ENCODE assay signal across 8 cellular contexts in the genomic region with DNA sequence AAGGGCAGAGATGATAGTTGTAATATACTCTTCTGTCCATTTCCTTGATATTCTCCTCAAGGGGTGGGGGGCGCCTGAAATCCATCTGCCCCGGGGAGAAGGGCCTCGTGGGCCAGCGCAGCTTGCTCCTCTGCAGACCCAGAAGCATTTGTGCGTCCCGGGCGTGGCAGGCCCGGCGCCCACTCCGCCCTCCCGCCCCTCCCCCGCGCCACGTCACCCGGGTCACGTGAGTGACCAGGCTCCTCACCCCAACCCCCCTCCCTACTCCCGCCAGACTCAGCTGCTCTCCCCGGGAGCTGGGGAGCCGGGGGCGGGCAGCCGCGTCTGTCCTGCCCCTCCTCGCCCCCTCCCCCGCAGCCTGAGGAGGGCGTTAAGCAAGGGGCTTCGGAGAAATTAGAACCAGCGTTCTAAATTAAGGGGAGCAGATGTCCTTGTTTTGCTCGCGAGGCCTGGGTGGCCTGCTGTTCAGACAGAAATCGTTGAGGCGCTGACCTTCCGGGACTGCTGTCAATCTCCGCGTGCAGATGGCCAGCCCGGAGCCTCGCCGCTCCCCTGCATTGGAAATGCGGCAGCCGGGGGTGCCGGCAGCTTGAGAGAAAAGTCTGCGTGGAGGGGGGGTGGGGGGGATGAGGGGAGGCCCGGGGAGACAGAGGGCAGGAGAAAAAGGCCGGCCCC.
DNase-seq lines count a peak whose midpoint lies in the region; ATAC-seq and TF ChIP-seq lines count a peak whose summit lies in the region.

No MANE protein-coding gene starts in this region.

- H3K4me3 ChIP-seq in A673 (ENCODE audit: low read depth, low read length, poor library complexity, severe bottlenecking): no peak overlapping the region

- H3K4me1 ChIP-seq in A673 (ENCODE audit: insufficient read depth, low read length, poor library complexity, severe bottlenecking): peaks cover 13% of the 10 kb centered on the region

- CTCF ChIA-PET in A673 (lab: Charles Lee): no interaction called here

- DNase-seq in A673 (ENCODE audit: low spot score) (peak; percentile 60), HPDE6-E6E7 (ENCODE audit: extremely low spot score) (peak; percentile 36), SHP77 (lab: John Stamatoyannopoulos, UW) (peak; percentile 61 to 79), Right ventricle myocardium inferior (ENCODE audit: missing footprints) (peak; percentile 93), osteocyte (ENCODE audit: extremely low spot score, unreplicated experiment) (peak; percentile 89)
- peak; percentile 27 to 60 for DNase-seq in activated naive CD4-positive, alpha-beta T cell treated with anti-CD3 and anti-CD28 coated beads, Interleukin-2, amount 50 U/mL, for 72 hours (ENCODE audit: low spot score in 2 of 2)

- intact Hi-C loops in A673 (cut with micrococcal nuclease; ENCODE audit: unreplicated experiment) (no loop called here), Right ventricle myocardium inferior (cut with DNase I) (loop anchor here (5.0 to 10.0 kb wide), 2 partner anchors 101 to 349 kb away; partner anchors contain the start of gene ZNF438)

- H3K4me1 Mint-ChIP-seq in osteocyte (ENCODE audit: unreplicated experiment): peaks cover 46% of the 10 kb centered on the region

- no peaks in the 10 kb centered on the region for H3K9me3 Mint-ChIP-seq in activated naive CD4-positive, alpha-beta T cell treated with anti-CD3 and anti-CD28 coated beads, Interleukin-2, amount 50 U/mL, for 72 hours
- no peaks in the 10 kb centered on the region for H3K9me3 Mint-ChIP-seq in osteocyte (ENCODE audit: unreplicated experiment)

- H3K27me3 ChIP-seq in A673 (replicated peaks; ENCODE audit: insufficient read depth, low read depth, low read length, poor library complexity): no peaks in the 10 kb centered on the region

- H3K9me3 ChIP-seq in A673 (ENCODE audit: low read depth, low read length, poor library complexity, severe bottlenecking): no peaks in the 10 kb centered on the region

- H3K4me3 Mint-ChIP-seq in osteocyte (ENCODE audit: unreplicated experiment): peak overlapping the region; percentile 47

- TF ChIP-seq CTCF in A673 (conservative IDR thresholded peaks at IDR 0.05; ENCODE audit: low read depth, low read length) (no peak), osteocyte (IDR thresholded peaks at IDR 0.05) (no peak)

- no peaks in the 10 kb centered on the region for H3K36me3 Mint-ChIP-seq in activated naive CD4-positive, alpha-beta T cell treated with anti-CD3 and anti-CD28 coated beads, Interleukin-2, amount 50 U/mL, for 72 hours
- H3K36me3 Mint-ChIP-seq in osteocyte (ENCODE audit: unreplicated experiment): no peaks in the 10 kb centered on the region

- peak overlapping the region; percentile 48 for H3K27ac ChIP-seq in A673 (ENCODE audit: low read depth, low read length, poor library complexity, severe bottlenecking)
- peak overlapping the region; percentile 92 for H3K27ac ChIP-seq in temporal lobe (ENCODE audit: low read depth, low read length)

- no peaks in the 10 kb centered on the region for H3K36me3 ChIP-seq in A673 (ENCODE audit: insufficient read depth, low read length, poor library complexity, severe bottlenecking)

- no TSS peak for BruUV-seq in A673 (replicated peaks; lab: Mats Ljungman, UMichigan)

- peak overlapping the region in 1 of 2 donors; percentile 89 for H3K27ac Mint-ChIP-seq in activated naive CD4-positive, alpha-beta T cell treated with anti-CD3 and anti-CD28 coated beads, Interleukin-2, amount 50 U/mL, for 72 hours
- H3K27ac Mint-ChIP-seq in osteocyte (ENCODE audit: unreplicated experiment): peak overlapping the region; percentile 92

- peak; percentile 55 for ATAC-seq in GM18907 (IDR thresholded peaks at IDR 0.05; ENCODE audit: unreplicated experiment)
- ATAC-seq in activated naive CD4-positive, alpha-beta T cell treated with anti-CD3 and anti-CD28 coated beads, Interleukin-2, amount 50 U/mL, for 72 hours: peak; percentile 62
- peak; percentile 90 for ATAC-seq in Right ventricle myocardium inferior

- POLR2A ChIA-PET in A673 (lab: Charles Lee; ENCODE audit: low non-redundant PET): no interaction called here

- H3K27me3 Mint-ChIP-seq in osteocyte (ENCODE audit: unreplicated experiment): no peaks in the 10 kb centered on the region

Comparison
In these comparisons a context has a peak if more than half of its experiments do, and no peak if none do; other contexts are left out.
1. DNase-seq: peak in every context shown above with its lines; median percentile 93 in Right ventricle myocardium inferior; 89 in osteocyte; 70 in SHP77; 60 in A673; 44 in activated naive CD4-positive, alpha-beta T cell treated with anti-CD3 and anti-CD28 coated beads, Interleukin-2, amount 50 U/mL, for 72 hours; 36 in HPDE6-E6E7.